ENCODE assay signal across 10 cellular contexts in the genomic region with DNA sequence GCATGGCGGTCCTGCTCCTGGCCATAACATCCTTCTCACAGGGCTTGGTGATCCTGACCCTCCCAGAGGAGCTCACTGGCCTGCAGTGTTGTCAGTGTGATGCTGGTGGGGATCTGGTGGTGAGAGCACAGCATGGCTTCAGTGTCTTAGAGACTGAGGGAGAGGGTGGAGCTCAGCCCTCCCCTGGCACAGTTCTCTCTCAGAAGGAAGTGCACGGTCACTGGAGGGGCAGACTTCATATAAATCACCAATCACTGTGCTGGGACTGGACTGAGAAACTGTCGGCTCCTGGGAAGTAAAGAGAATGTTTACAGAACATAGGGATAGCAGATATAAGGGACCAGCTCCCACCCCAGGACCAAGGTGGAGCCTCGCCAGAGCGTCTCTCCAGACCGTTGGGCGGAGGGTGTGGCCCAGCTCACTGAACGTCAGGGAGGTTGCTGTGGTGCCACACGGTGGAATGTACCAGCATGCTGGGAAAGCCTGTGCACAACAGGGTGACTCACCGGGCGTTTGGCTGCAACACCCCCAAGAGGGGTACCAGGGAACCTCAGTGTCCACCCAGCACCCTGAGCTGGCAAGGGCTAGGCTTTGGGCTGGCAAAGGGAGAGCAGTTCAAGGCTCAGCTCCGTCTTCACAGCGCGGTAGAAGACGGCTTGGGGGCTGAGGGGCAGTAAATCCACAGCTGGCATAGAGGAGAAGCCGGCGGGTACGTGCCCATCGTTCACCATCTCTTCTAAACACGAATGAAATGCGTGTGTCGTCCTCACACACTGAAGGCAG. TPM values are rescaled to one million over a fixed set of nuclear protein-coding genes. Genes with fewer than 3 reads are reported as not detected.
A peak's percentile ranks its signal among the peaks of the same experiment; 100 is the strongest.
DNase-seq lines count a peak whose midpoint lies in the region; ATAC-seq and TF ChIP-seq lines count a peak whose summit lies in the region.
"Had no signal": no experiment of that assay in that cellular context is flagged by ENCODE, and none has a peak within 500 bp of the region (broad histone marks: within the 10 kb centered on the region; RNA-seq: fewer than 3 reads in every experiment).

No MANE protein-coding gene starts in this region.

- TF ChIP-seq POLR2A in gastrocnemius medialis (IDR thresholded peaks at IDR 0.05) = no peak

- intact Hi-C loops in left ventricle myocardium inferior (cut with micrococcal nuclease) = no loop called here
- intact Hi-C loops in gastrocnemius medialis (cut with DNase I; ENCODE audit: low total_unique reads) = no loop called here

- peaks cover 39% of the 10 kb centered on the region for H3K4me1 ChIP-seq in left ventricle myocardium inferior
- peaks cover 6 to 12% of the 10 kb centered on the region in 2 donors for H3K4me1 ChIP-seq in gastrocnemius medialis

- TF ChIP-seq CTCF in left ventricle myocardium inferior (IDR thresholded peaks at IDR 0.05; ENCODE audit: borderline replicate concordance) (no peak), gastrocnemius medialis (IDR thresholded peaks at IDR 0.05 in 4 of 5, conservative IDR thresholded peaks at IDR 0.05 in 1 of 5) (no peak)

- H3K36me3 ChIP-seq in left ventricle myocardium inferior (peaks cover 89% of the 10 kb centered on the region), gastrocnemius medialis (peaks cover 0 to 67% of the 10 kb centered on the region in 2 donors)

- H3K4me3 ChIP-seq in left ventricle myocardium inferior (peak overlapping the region; percentile 29), gastrocnemius medialis (no peak overlapping the region)

- H3K9me3 ChIP-seq in left ventricle myocardium inferior (replicated peaks) = no peaks in the 10 kb centered on the region
- no peaks in the 10 kb centered on the region for H3K9me3 ChIP-seq in gastrocnemius medialis

- in situ Hi-C loops in gastrocnemius medialis (cut with MboI; ENCODE audit: low sequenced_read_pairs in 4 of 4) = loop anchor here in 1 of 4 donors (10.0 kb wide), 1 partner anchor 83 kb away; no protein-coding TSS in a partner anchor

- no peaks in the 10 kb centered on the region for H3K27me3 ChIP-seq in left ventricle myocardium inferior (ENCODE audit: low read depth)
- H3K27me3 ChIP-seq in gastrocnemius medialis = no peaks in the 10 kb centered on the region

- DNase-seq in GM03348 (ENCODE audit: low spot score) (peak; percentile 82), astrocyte of the hippocampus (ENCODE audit: low read depth, low spot score) (peak; percentile 86), left ventricle myocardium inferior (no peak), gastrocnemius medialis (peak; percentile 44 to 75)
- DNase-seq in activated CD8-positive, alpha-beta memory T cell treated with anti-CD3 and anti-CD28 coated beads for 24 hours = no peak
- DNase-seq in activated naive CD4-positive, alpha-beta T cell (lab: John Stamatoyannopoulos, UW) = no peak
- DNase-seq: H7, NCI-H146 had no signal

- peak; percentile 49 to 80 for ATAC-seq in gastrocnemius medialis
- ATAC-seq in GM21390 (IDR thresholded peaks at IDR 0.05; ENCODE audit: unreplicated experiment) = no peak
- ATAC-seq in HG02981 (IDR thresholded peaks at IDR 0.05; ENCODE audit: unreplicated experiment) = no peak

- H3K27ac ChIP-seq in left ventricle myocardium inferior (replicated peaks) (peak overlapping the region; percentile 87), gastrocnemius medialis (peak overlapping the region; percentile 76 to 84 (median 78))

RNA-seq across cellular contexts. Expression of a gene that starts 8.8 kb away (rescaled TPM):
- total RNA-seq in left ventricle myocardium inferior (22.9 TPM), gastrocnemius medialis (10 to 100 TPM; 24.6 to 40.8 (median 30.0) TPM)

RNA-seq across cellular contexts. Expression of a gene that starts 35.3 kb away (rescaled TPM):
- total RNA-seq in left ventricle myocardium inferior (183 TPM), gastrocnemius medialis (100 to 1,000 TPM; 112 to 154 (median 132) TPM)

Comparison
In these comparisons a context has a peak if more than half of its experiments do, and no peak if none do; other contexts are left out.
1. DNase-seq: peak in GM03348 (single experiment), astrocyte of the hippocampus (single experiment) and gastrocnemius medialis (2 of 2); none in left ventricle myocardium inferior (single experiment), activated CD8-positive, alpha-beta memory T cell treated with anti-CD3 and anti-CD28 coated beads for 24 hours (single experiment) and activated naive CD4-positive, alpha-beta T cell (0 of 4).
2. ATAC-seq: peak in gastrocnemius medialis (2 of 2); none in GM21390 (single experiment) and HG02981 (single experiment).